17 cellular contexts compared by ENCODE assay signal in genomic region chr9:106670418-106670817, GRCh38.
DNase-seq lines count a peak whose midpoint lies in the region; ATAC-seq and TF ChIP-seq lines count a peak whose summit lies in the region.
"Had no signal": no experiment of that assay in that cellular context is flagged by ENCODE, and none has a peak within 500 bp of the region (broad histone marks: within the 10 kb centered on the region; RNA-seq: fewer than 3 reads in every experiment).

No MANE protein-coding gene starts in this region.

- no peaks in the 10 kb centered on the region for H3K9me3 ChIP-seq in left ventricle myocardium inferior (replicated peaks)
- no peaks in the 10 kb centered on the region for H3K9me3 ChIP-seq in stomach
- H3K9me3 ChIP-seq: A549 had no signal

- ATAC-seq in Right ventricle myocardium superior (ENCODE audit: poor library complexity), result peak; percentile 45
- ATAC-seq: A549, GM23338 had no signal

- H3K27ac ChIP-seq in left ventricle myocardium inferior (replicated peaks), result no peak overlapping the region
- H3K27ac ChIP-seq in VCaP, result peak overlapping the region; percentile 83
- no peak overlapping the region for H3K27ac ChIP-seq in stomach
- H3K27ac ChIP-seq: 22Rv1, A549, HL-60 had no signal

- DNase-seq in SIG-M5 treated with dmso at 0.1 percent for 504 hours (lab: John Stamatoyannopoulos, UW; ENCODE audit: unreplicated experiment) (peak; percentile 17), SIG-M5 (lab: John Stamatoyannopoulos, UW) (no peak), Right ventricle myocardium superior (no peak), left ventricle myocardium inferior (no peak), stomach (peak; percentile 26)
- DNase-seq in stimulated activated CD4-positive, alpha-beta T cell treated with anti-CD3 and anti-CD28 coated beads, Interleukin-4, amount 100 ng/mL, for 1 hour, result no peak
- DNase-seq: AML-193; CD4-positive, alpha-beta memory T cell; DMS153; DMS79; GDM1; HCEC 1CT had no signal

- H3K4me1 ChIP-seq in left ventricle myocardium inferior (peaks cover 12% of the 10 kb centered on the region), stomach (no peaks in the 10 kb centered on the region)
- H3K4me1 ChIP-seq: A549 had no signal

- TF ChIP-seq EP300 in stomach (IDR thresholded peaks at IDR 0.05), result no peak

- TF ChIP-seq CTCF in left ventricle myocardium inferior (IDR thresholded peaks at IDR 0.05; ENCODE audit: borderline replicate concordance) (no peak), VCaP (conservative IDR thresholded peaks at IDR 0.05) (no peak), stomach (IDR thresholded peaks at IDR 0.05) (no peak)

- TF ChIP-seq POLR2A in stomach (IDR thresholded peaks at IDR 0.05), result no peak

- H3K27me3 ChIP-seq in left ventricle myocardium inferior (ENCODE audit: low read depth) (no peaks in the 10 kb centered on the region), stomach (no peaks in the 10 kb centered on the region)

- 41 to 61% (median 51%) methylated on average over 2 of the region's 2 CpGs for WGBS in stomach, 5 donors

- H3K4me3 ChIP-seq in left ventricle myocardium inferior, result no peak overlapping the region
- no peak overlapping the region for H3K4me3 ChIP-seq in stomach
- H3K4me3 ChIP-seq: A549, GM23338 had no signal

- no peaks in the 10 kb centered on the region for H3K36me3 ChIP-seq in left ventricle myocardium inferior
- H3K36me3 ChIP-seq in stomach, result no peaks in the 10 kb centered on the region

- intact Hi-C loops in Right ventricle myocardium superior (cut with DNase I), result no loop called here
- intact Hi-C loops in left ventricle myocardium inferior (cut with micrococcal nuclease), result no loop called here
- intact Hi-C loops in stomach (cut with DNase I; ENCODE audit: low total_unique reads), result no loop called here

Comparison
In these comparisons a context has a peak if more than half of its experiments do, and no peak if none do; other contexts are left out.
1. DNase-seq: peak in SIG-M5 treated with dmso at 0.1 percent for 504 hours (single experiment) and stomach (single experiment); none in SIG-M5 (single experiment), Right ventricle myocardium superior (single experiment), left ventricle myocardium inferior (single experiment) and stimulated activated CD4-positive, alpha-beta T cell treated with anti-CD3 and anti-CD28 coated beads, Interleukin-4, amount 100 ng/mL, for 1 hour (single experiment).